In the genomic region with DNA sequence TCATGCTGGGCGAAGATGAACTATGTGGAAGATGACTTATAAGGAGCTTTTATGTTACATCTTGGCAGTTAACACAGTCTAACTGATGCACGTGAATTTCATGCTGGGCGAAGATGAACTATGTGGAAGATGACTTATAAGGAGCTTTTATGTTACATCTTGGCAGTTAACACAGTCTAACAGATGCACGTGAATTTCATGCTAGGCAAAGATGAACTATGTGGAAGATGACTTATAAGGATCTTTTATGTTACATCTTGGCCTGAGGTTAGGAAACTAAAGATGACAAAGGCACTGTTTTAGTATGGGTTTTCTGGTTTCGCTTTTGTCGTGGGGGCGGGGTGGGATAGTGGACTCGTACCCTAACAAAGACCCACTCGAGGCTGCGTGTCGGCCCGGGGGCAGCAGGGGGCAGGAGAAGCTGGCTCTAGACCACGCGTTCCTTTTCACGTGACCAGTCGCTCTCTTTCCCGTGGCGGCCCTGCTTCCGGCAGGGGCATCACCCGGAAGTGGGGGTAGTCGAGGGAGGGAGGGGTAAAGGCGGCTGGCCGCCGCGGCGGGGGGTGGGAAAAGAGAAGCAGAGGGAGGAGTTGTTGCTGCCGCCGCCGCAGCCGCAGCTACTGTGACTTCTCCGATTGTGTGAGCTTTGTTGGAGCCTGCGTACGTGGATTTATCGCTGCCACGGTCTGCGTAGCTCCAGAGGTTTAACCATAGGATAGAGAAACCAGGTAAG, we compare ENCODE assay signal across 8 cellular contexts. TPM values are rescaled to one million over a fixed set of nuclear protein-coding genes. Genes with fewer than 3 reads are reported as not detected.
DNase-seq lines count a peak whose midpoint lies in the region; ATAC-seq and TF ChIP-seq lines count a peak whose summit lies in the region.

ATP7A (plus strand) TSS at position 586 of the 733 bp plus-strand sequence. CDS start 60,949 bp downstream, outside the sequence.

- TF ChIP-seq CTCF in AG10803 (conservative IDR thresholded peaks at IDR 0.05; ENCODE audit: low read length): peak; percentile 55
- TF ChIP-seq CTCF in kidney epithelial cell (IDR thresholded peaks at IDR 0.05; ENCODE audit: insufficient read depth, low read length, poor library complexity, severe bottlenecking): peak; percentile 51

- peak within 1 kb of the TSS; percentile 96 for H3K27ac Mint-ChIP-seq in central memory CD8-positive, alpha-beta T cell (ENCODE audit: low read depth)

- peaks cover 19% of the 10 kb centered on the region for H3K36me3 Mint-ChIP-seq in central memory CD8-positive, alpha-beta T cell (ENCODE audit: insufficient read depth)

- no peaks in the 10 kb centered on the region for H3K9me3 Mint-ChIP-seq in central memory CD8-positive, alpha-beta T cell

- no peaks in the 10 kb centered on the region for H3K36me3 ChIP-seq in kidney epithelial cell (ENCODE audit: control insufficient read depth, insufficient read depth, low read length)

- no peaks in the 10 kb centered on the region for H3K27me3 Mint-ChIP-seq in central memory CD8-positive, alpha-beta T cell

- no peaks in the 10 kb centered on the region for H3K27me3 ChIP-seq in kidney epithelial cell (ENCODE audit: control insufficient read depth, insufficient read depth, low read length)

- H3K4me1 Mint-ChIP-seq in central memory CD8-positive, alpha-beta T cell: peaks cover 11% of the 10 kb centered on the region

- ATAC-seq in GM19025 (IDR thresholded peaks at IDR 0.05; ENCODE audit: low read depth, unreplicated experiment) (peak; percentile 94), HG03280 (IDR thresholded peaks at IDR 0.05; ENCODE audit: unreplicated experiment) (peak; percentile 94)
- ATAC-seq in central memory CD8-positive, alpha-beta T cell (replicated peaks; ENCODE audit: extremely low read depth, poor library complexity, severe bottlenecking): peak; percentile 94

- peak within 1 kb of the TSS; percentile 96 for H3K4me3 Mint-ChIP-seq in central memory CD8-positive, alpha-beta T cell

- H3K4me3 ChIP-seq in AG10803 (ENCODE audit: low read length) (peak within 1 kb of the TSS; percentile 79), kidney epithelial cell (ENCODE audit: low read depth, low read length) (peak within 1 kb of the TSS; percentile 53)

- DNase-seq in AG10803 (ENCODE audit: low read depth) (peak; percentile 86), NCI-H226 (peak; percentile 81), kidney epithelial cell (ENCODE audit: low read depth) (peak; percentile 32)
- peak; percentile 74 to 83 (median 81) for DNase-seq in activated CD4-positive, CD25-positive, alpha-beta regulatory T cell (lab: John Stamatoyannopoulos, UW)
- peak; percentile 65 to 86 for DNase-seq in central memory CD8-positive, alpha-beta T cell (ENCODE audit: low spot score in 2 of 2)
- DNase-seq in stimulated activated CD4-positive, alpha-beta T cell treated with anti-CD3 and anti-CD28 coated beads, Interleukin-15, amount 100 ng/mL, for 24 hours: peak; percentile 92

RNA-seq across cellular contexts. Expression of gene ATP7A, which starts in this region (rescaled TPM):
- 6.6 and 8.2 TPM in 2 replicates for total RNA-seq in kidney epithelial cell

Comparison
In these comparisons a context has a peak if more than half of its experiments do, and no peak if none do; other contexts are left out.
1. Peak in every context shown above with its lines: DNase-seq, ATAC-seq and H3K4me3 ChIP-seq.
2. DNase-seq: peak in every context shown above with its lines; median percentile 92 in stimulated activated CD4-positive, alpha-beta T cell treated with anti-CD3 and anti-CD28 coated beads, Interleukin-15, amount 100 ng/mL, for 24 hours; 86 in AG10803; 81 in NCI-H226; 81 in activated CD4-positive, CD25-positive, alpha-beta regulatory T cell; 76 in central memory CD8-positive, alpha-beta T cell; 32 in kidney epithelial cell.